In genomic region chr13:97352815-97353214, GRCh38 we compare ENCODE assay signal across 17 cellular contexts.
"Had no signal": no experiment of that assay in that cellular context is flagged by ENCODE, and none has a peak within 500 bp of the region (broad histone marks: within the 10 kb centered on the region; RNA-seq: fewer than 3 reads in every experiment).

No MANE protein-coding gene starts in this region.

- H3K9me3 ChIP-seq: body of pancreas, mucosa of descending colon, prostate gland, right atrium auricular region had no signal

- H3K36me3 ChIP-seq: neural progenitor cell, prostate gland had no signal

- H3K4me2 ChIP-seq: neural progenitor cell had no signal

- H3K9ac ChIP-seq: neural progenitor cell had no signal

- H3K27ac ChIP-seq: neural progenitor cell, prostate gland, right atrium auricular region had no signal

- H3K27me3 ChIP-seq: body of pancreas, heart right ventricle, neural progenitor cell, right atrium auricular region had no signal

- DNase-seq: activated CD4-positive, alpha-beta T cell treated with anti-CD3 and anti-CD28 coated beads, Interleukin-2, amount 50 U/mL, for 48 hours; activated gamma-delta T cell treated with Interleukin-2 at 50 U/mL for 16 hours; amygdala; body of pancreas; heart right ventricle; kidney glomerular epithelial cell; mesenchymal stem cell; mucosa of descending colon; naive B cell; stimulated activated CD4-positive, alpha-beta T cell treated with anti-CD3 and anti-CD28 coated beads, Interleukin-2, amount 100 ng/mL, for 48 hours; trophoblast cell had no signal

- H3K4me1 ChIP-seq: neural progenitor cell, prostate gland, right atrium auricular region had no signal

- H2AFZ ChIP-seq: neural progenitor cell had no signal

- ATAC-seq: activated naive CD4-positive, alpha-beta T cell treated with anti-CD3 and anti-CD28 coated beads, Interleukin-2, amount 50 U/mL, for 72 hours; body of pancreas; mucosa of descending colon had no signal

- H3K4me3 ChIP-seq: body of pancreas, heart right ventricle, mucosa of descending colon, neural progenitor cell, prostate gland, right atrium auricular region had no signal

- FAIRE-seq: endometrium, TTC549 had no signal
